ENCODE assay signal across 21 cellular contexts in genomic region chr9:135524130-135524861, GRCh38. TPM values are rescaled to one million over a fixed set of nuclear protein-coding genes. Genes with fewer than 3 reads are reported as not detected.
DNase-seq lines count a peak whose midpoint lies in the region; TF ChIP-seq lines count a peak whose summit lies in the region.
"Had no signal": no experiment of that assay in that cellular context is flagged by ENCODE, and none has a peak within 500 bp of the region (broad histone marks: within the 10 kb centered on the region; RNA-seq: fewer than 3 reads in every experiment).

No MANE protein-coding gene starts in this region.

- no peaks in the 10 kb centered on the region for H3K79me2 ChIP-seq in smooth muscle cell (ENCODE audit: low read depth)

- no peak overlapping the region for H3K9ac ChIP-seq in smooth muscle cell (ENCODE audit: low read depth)

- H3K4me1 ChIP-seq in smooth muscle cell (ENCODE audit: low read depth), result no peaks in the 10 kb centered on the region
- H3K4me1 ChIP-seq: vagina had no signal

- H2AFZ ChIP-seq in smooth muscle cell (ENCODE audit: low read depth), result no peak overlapping the region

- H3K4me3 ChIP-seq in smooth muscle cell, result no peak overlapping the region
- H3K4me3 ChIP-seq: vagina had no signal

- no peak overlapping the region for H3K27ac ChIP-seq in smooth muscle cell (ENCODE audit: low read depth)
- H3K27ac ChIP-seq: HL-60, neutrophil, vagina, VCaP had no signal

- no peaks in the 10 kb centered on the region for H4K20me1 ChIP-seq in smooth muscle cell (ENCODE audit: low read depth)

- 57% methylated on average over 27 of the region's 27 CpGs for WGBS in smooth muscle cell (ENCODE audit: low lambda C conversion rate)

- H3K9me3 ChIP-seq in smooth muscle cell (replicated peaks; ENCODE audit: low read depth), result no peaks in the 10 kb centered on the region
- H3K9me3 ChIP-seq: neutrophil, vagina had no signal

- DNase-seq in GM04504 (ENCODE audit: low read depth) (peak; percentile 19), SW480 (ENCODE audit: low spot score) (peak; percentile 58), islet precursor cell (peak; percentile 80), smooth muscle cell (lab: John Stamatoyannopoulos, UW; ENCODE audit: unreplicated experiment) (peak; percentile 17), KG1 (lab: John Stamatoyannopoulos, UW) (no peak), hypothalamus (lab: John Stamatoyannopoulos, UW) (no peak), dedifferentiated amniotic fluid mesenchymal stem cell (ENCODE audit: extremely low spot score) (no peak)
- DNase-seq: activated CD8-positive, alpha-beta T cell treated with anti-CD3 and anti-CD28 coated beads, Interleukin-2, amount 10 ng/mL, durations not matched to agents 7 days and 5 days; DND-41; effector CD8-positive, alpha-beta T cell; HFFc6; Karpas-422; NCI-H1436 treated with DMSO at 0.1 percent for 48 hours; NCI-H345; small intestine; stimulated activated naive CD8-positive, alpha-beta T cell treated with anti-CD3 and anti-CD28 coated beads, Interleukin-15, Interleukin-2, amounts not matched to agents 100 U/mL and 50 U/mL, for 24 hours; SW 1271 had no signal

- H3K36me3 ChIP-seq in smooth muscle cell (ENCODE audit: low read depth), result no peaks in the 10 kb centered on the region
- H3K36me3 ChIP-seq: neutrophil, vagina had no signal

- peak overlapping the region; percentile 32 for H3K4me2 ChIP-seq in smooth muscle cell

- peaks cover under 1% of the 10 kb centered on the region for H3F3A ChIP-seq in smooth muscle cell (ENCODE audit: low read depth)

- no peaks in the 10 kb centered on the region for H3K27me3 ChIP-seq in smooth muscle cell (ENCODE audit: low read depth)
- H3K27me3 ChIP-seq: vagina had no signal

- TF ChIP-seq CTCF in smooth muscle cell (IDR thresholded peaks at IDR 0.05; ENCODE audit: borderline replicate concordance, insufficient read depth, poor library complexity, severe bottlenecking), result no peak

RNA-seq across cellular contexts. Expression of gene LCN1, which starts 3.1 kb away (rescaled TPM):
- total RNA-seq in smooth muscle cell, result 0.85 and 0.99 TPM in 2 replicates
- polyA plus RNA-seq in smooth muscle cell, result 3.5 and 5.6 TPM in 2 replicates
- total RNA-seq: activated CD8-positive, alpha-beta T cell treated with anti-CD3 and anti-CD28 coated beads, Interleukin-2, amount 10 ng/mL, durations not matched to agents 7 days and 5 days; vagina had no signal
- polyA plus RNA-seq: small intestine had no signal

RNA-seq across cellular contexts. Expression of gene OBP2A, which starts 21.6 kb away (rescaled TPM):
- total RNA-seq in smooth muscle cell, result not detected in 2 replicates
- polyA plus RNA-seq in smooth muscle cell, result 0.61 TPM in 1 of 2 replicates, not detected in the other
- total RNA-seq: activated CD8-positive, alpha-beta T cell treated with anti-CD3 and anti-CD28 coated beads, Interleukin-2, amount 10 ng/mL, durations not matched to agents 7 days and 5 days; HFFc6; vagina had no signal
- polyA plus RNA-seq: small intestine had no signal

RNA-seq across cellular contexts. Expression of gene MRPS2, which starts 23.8 kb away (rescaled TPM):
- 30.7 and 34.2 TPM in 2 replicates for total RNA-seq in smooth muscle cell
- 49.0 and 52.6 TPM in 2 replicates for polyA plus RNA-seq in smooth muscle cell

RNA-seq across cellular contexts. Expression of gene PAEP, which starts 37.3 kb away (rescaled TPM):
- total RNA-seq in smooth muscle cell, result 1.4 and 6.3 TPM in 2 replicates
- polyA plus RNA-seq in smooth muscle cell, result 5.3 TPM in 1 of 2 replicates, not detected in the other
- total RNA-seq: activated CD8-positive, alpha-beta T cell treated with anti-CD3 and anti-CD28 coated beads, Interleukin-2, amount 10 ng/mL, durations not matched to agents 7 days and 5 days; HFFc6; vagina had no signal
- polyA plus RNA-seq: small intestine had no signal

RNA-seq across cellular contexts. Expression of gene PPP1R26, which starts 44.7 kb away (rescaled TPM):
- 7.3 and 8.1 TPM in 2 replicates for total RNA-seq in smooth muscle cell
- polyA plus RNA-seq in smooth muscle cell, result 6.2 and 7.7 TPM in 2 replicates
- total RNA-seq: activated CD8-positive, alpha-beta T cell treated with anti-CD3 and anti-CD28 coated beads, Interleukin-2, amount 10 ng/mL, durations not matched to agents 7 days and 5 days had no signal

Comparison
In these comparisons a context has a peak if more than half of its experiments do, and no peak if none do; other contexts are left out.
1. DNase-seq: peak in GM04504 (single experiment), SW480 (single experiment), islet precursor cell (single experiment) and smooth muscle cell (single experiment); none in KG1 (single experiment), hypothalamus (0 of 51) and dedifferentiated amniotic fluid mesenchymal stem cell (single experiment).